In genomic region chr22:39468487-39469325, GRCh38 we compare ENCODE assay signal across 21 cellular contexts. TPM values are rescaled to one million over a fixed set of nuclear protein-coding genes. Genes with fewer than 3 reads are reported as not detected.
DNase-seq lines count a peak whose midpoint lies in the region; ATAC-seq, FAIRE-seq and TF ChIP-seq lines count a peak whose summit lies in the region.
"Had no signal": no experiment of that assay in that cellular context is flagged by ENCODE, and none has a peak within 500 bp of the region (broad histone marks: within the 10 kb centered on the region; RNA-seq: fewer than 3 reads in every experiment).

No MANE protein-coding gene starts in this region.

- peak overlapping the region; percentile 62 to 98 (median 91) for H3K27ac ChIP-seq in Peyer's patch
- H3K27ac ChIP-seq in kidney (ENCODE audit: low read depth in 2 of 2, low read length in 2 of 2), result peak overlapping the region; percentile 23 to 76
- H3K27ac ChIP-seq: testis had no signal

- H3K27ac Mint-ChIP-seq in progenitor cell of endocrine pancreas, result peak overlapping the region; percentile 62
- H3K27ac Mint-ChIP-seq: CD8-positive, alpha-beta memory T cell had no signal

- ATAC-seq in HG03159 (IDR thresholded peaks at IDR 0.05; ENCODE audit: unreplicated experiment), result no peak
- ATAC-seq in HG02678 (IDR thresholded peaks at IDR 0.05; ENCODE audit: unreplicated experiment), result no peak
- ATAC-seq: Right ventricle myocardium inferior had no signal

- H3K4me3 ChIP-seq in Peyer's patch, result peak overlapping the region in 2 of 4 donors; percentile 55 to 57
- peak overlapping the region; percentile 53 to 59 for H3K4me3 ChIP-seq in kidney (ENCODE audit: low read length in 2 of 2)
- H3K4me3 ChIP-seq: spleen, testis had no signal

- no peaks in the 10 kb centered on the region for H3K9me3 ChIP-seq in Peyer's patch
- no peaks in the 10 kb centered on the region for H3K9me3 ChIP-seq in kidney (ENCODE audit: control insufficient read depth in 1 of 2, low read length in 2 of 2)
- H3K9me3 ChIP-seq: spleen, testis had no signal

- FAIRE-seq in kidney (lab: Jason Lieb, UNC), result no peak
- FAIRE-seq: endometrium had no signal

- intact Hi-C loops in kidney (cut with DNase I), result no loop called here
- intact Hi-C loops in posterior cingulate gyrus (cut with DNase I), result no loop called here

- DNase-seq in CD1c-positive myeloid dendritic cell (ENCODE audit: extremely low spot score) (peak; percentile 57), Peyer's patch (peak in 2 of 3 donors; percentile 87 to 88), kidney (no peak), progenitor cell of endocrine pancreas (ENCODE audit: low spot score, unreplicated experiment) (no peak), posterior cingulate gyrus (no peak), DMS114 treated with DMSO at 0.1 percent for 48 hours (lab: John Stamatoyannopoulos, UW; ENCODE audit: unreplicated experiment) (no peak)
- DNase-seq: activated naive CD4-positive, alpha-beta T cell treated with Interleukin-2 at 50 U/mL for 16 hours; activated T-cell treated with anti-CD3 and anti-CD28 coated beads for 4 hours; CD8-positive, alpha-beta memory T cell; DND-41; KG1; mammary epithelial cell; NCI-H2029 treated with DMSO at 0.1 percent for 48 hours; NCI-H524; spleen; SW 1271; testis had no signal

- no peak overlapping the region for H3K9ac ChIP-seq in kidney (ENCODE audit: low read length in 2 of 2)

- TF ChIP-seq CTCF in Peyer's patch (IDR thresholded peaks at IDR 0.05) (no peak), kidney (IDR thresholded peaks at IDR 0.05; ENCODE audit: borderline replicate concordance, extremely low read depth, insufficient read depth) (no peak), progenitor cell of endocrine pancreas (IDR thresholded peaks at IDR 0.05; ENCODE audit: unreplicated experiment) (no peak)

- no peaks in the 10 kb centered on the region for H3K27me3 Mint-ChIP-seq in progenitor cell of endocrine pancreas

- H3K4me3 Mint-ChIP-seq in progenitor cell of endocrine pancreas (ENCODE audit: low read depth), result no peak overlapping the region

- no peaks in the 10 kb centered on the region for H3K36me3 Mint-ChIP-seq in progenitor cell of endocrine pancreas (ENCODE audit: insufficient read depth)
- H3K36me3 Mint-ChIP-seq: CD8-positive, alpha-beta memory T cell had no signal

- H3K36me3 ChIP-seq in Peyer's patch (no peaks in the 10 kb centered on the region), kidney (ENCODE audit: control insufficient read depth in 1 of 2, insufficient read depth in 2 of 2, low read length in 2 of 2) (no peaks in the 10 kb centered on the region)
- H3K36me3 ChIP-seq: spleen had no signal

- no peaks in the 10 kb centered on the region for H3K27me3 ChIP-seq in Peyer's patch
- H3K27me3 ChIP-seq: spleen, testis had no signal

- no peaks in the 10 kb centered on the region for H3K9me3 Mint-ChIP-seq in progenitor cell of endocrine pancreas (ENCODE audit: low read depth)
- H3K9me3 Mint-ChIP-seq: CD8-positive, alpha-beta memory T cell had no signal

- H3K4me1 ChIP-seq in Peyer's patch (peaks cover 7 to 70% (median 31%) of the 10 kb centered on the region in 4 donors), kidney (ENCODE audit: control insufficient read depth in 1 of 2, insufficient read depth in 1 of 2, low read depth in 1 of 2, low read length in 2 of 2) (peaks cover 28 to 42% of the 10 kb centered on the region in 2 donors)

- peaks cover 40% of the 10 kb centered on the region for H3K4me1 Mint-ChIP-seq in progenitor cell of endocrine pancreas (ENCODE audit: low read depth)

- peak; percentile 37 to 68 for TF ChIP-seq POLR2A in Peyer's patch (IDR thresholded peaks at IDR 0.05)

RNA-seq across cellular contexts. Expression of gene MGAT3, which starts 11.9 kb away (rescaled TPM):
- total RNA-seq in Peyer's patch (10 to 100 TPM in 3 of 4 donors, 1 to 10 TPM in 1; 5.0 to 53.7 (median 49.6) TPM), kidney (5.4 TPM), progenitor cell of endocrine pancreas (28.8 and 32.7 TPM in 2 replicates)
- polyA plus RNA-seq in kidney (ENCODE audit: insufficient read depth, low read depth, low replicate concordance), result 2.7 TPM
- polyA plus RNA-seq: mammary epithelial cell had no signal

RNA-seq across cellular contexts. Expression of gene MIEF1, which starts 33.4 kb away (rescaled TPM):
- 10 to 100 TPM; 16.5 to 51.0 (median 41.3) TPM for total RNA-seq in Peyer's patch
- total RNA-seq in kidney, result 27.9 TPM
- 13.0 TPM for polyA plus RNA-seq in kidney (ENCODE audit: insufficient read depth, low read depth, low replicate concordance)
- 30.5 and 32.4 TPM in 2 replicates for total RNA-seq in progenitor cell of endocrine pancreas

RNA-seq across cellular contexts. Expression of gene ATF4, which starts 51.7 kb away (rescaled TPM):
- 100 to 1,000 TPM; 222 to 550 (median 280) TPM for total RNA-seq in Peyer's patch
- total RNA-seq in kidney, result 261 TPM
- 293 TPM for polyA plus RNA-seq in kidney (ENCODE audit: insufficient read depth, low read depth, low replicate concordance)
- total RNA-seq in progenitor cell of endocrine pancreas, result 332 and 356 TPM in 2 replicates

Comparison
In these comparisons a context has a peak if more than half of its experiments do, and no peak if none do; other contexts are left out.
1. DNase-seq: peak in CD1c-positive myeloid dendritic cell (single experiment) and Peyer's patch (2 of 3); none in kidney (single experiment), progenitor cell of endocrine pancreas (single experiment), posterior cingulate gyrus (0 of 10) and DMS114 treated with DMSO at 0.1 percent for 48 hours (single experiment).